8 cellular contexts compared by ENCODE assay signal in genomic region chr6:35327349-35328027, GRCh38. TPM values are rescaled to one million over a fixed set of nuclear protein-coding genes. Genes with fewer than 3 reads are reported as not detected.
DNase-seq lines count a peak whose midpoint lies in the region; ATAC-seq and TF ChIP-seq lines count a peak whose summit lies in the region.

No MANE protein-coding gene starts in this region.

- no peaks in the 10 kb centered on the region for H3K27me3 ChIP-seq in Caco-2 (replicated peaks; ENCODE audit: control insufficient read depth, insufficient read depth, low read length)

- DNase-seq in Caco-2 (peak; percentile 74 to 78), HCEC 1CT (peak; percentile 45), NCI-H510A treated with DMSO at 0.1 percent for 48 hours (lab: John Stamatoyannopoulos, UW) (peak; percentile 58), myocyte (ENCODE audit: low read depth) (peak; percentile 58)
- peak; percentile 87 for DNase-seq in activated CD4-positive, alpha-beta memory T cell treated with anti-CD3 and anti-CD28 coated beads for 36 hours
- DNase-seq in effector CD8-positive, alpha-beta T cell (lab: John Stamatoyannopoulos, UW): peak; percentile 50

- H3K4me3 Mint-ChIP-seq in Caco-2 (ENCODE audit: unreplicated experiment): no peak overlapping the region
- H3K4me3 Mint-ChIP-seq in activated CD4-positive, alpha-beta memory T cell treated with anti-CD3 and anti-CD28 coated beads for 36 hours: no peak overlapping the region
- H3K4me3 Mint-ChIP-seq in stimulated activated memory B cell treated with anti-CD40 and anti-IgM and Interleukin-4, amounts not matched to agents 10 μg/mL and 1 μg/mL and 100 μg/mL, for 72 hours: peak overlapping the region; percentile 27

- no peak overlapping the region for H3K27ac Mint-ChIP-seq in Caco-2 (ENCODE audit: unreplicated experiment)
- peak overlapping the region; percentile 67 for H3K27ac Mint-ChIP-seq in activated CD4-positive, alpha-beta memory T cell treated with anti-CD3 and anti-CD28 coated beads for 36 hours
- H3K27ac Mint-ChIP-seq in stimulated activated memory B cell treated with anti-CD40 and anti-IgM and Interleukin-4, amounts not matched to agents 10 μg/mL and 1 μg/mL and 100 μg/mL, for 72 hours: peak overlapping the region; percentile 63

- H3K36me3 Mint-ChIP-seq in Caco-2 (ENCODE audit: insufficient read depth, unreplicated experiment): no peaks in the 10 kb centered on the region
- peaks cover 11% of the 10 kb centered on the region for H3K36me3 Mint-ChIP-seq in activated CD4-positive, alpha-beta memory T cell treated with anti-CD3 and anti-CD28 coated beads for 36 hours
- H3K36me3 Mint-ChIP-seq in stimulated activated memory B cell treated with anti-CD40 and anti-IgM and Interleukin-4, amounts not matched to agents 10 μg/mL and 1 μg/mL and 100 μg/mL, for 72 hours: peaks cover 15% of the 10 kb centered on the region

- POLR2A ChIA-PET in Caco-2 (lab: Charles Lee): interaction anchor here (0.5 to 1.3 kb wide), 2 partner anchors 9 to 15 kb away, joined by 3 read pairs; partner anchors contain the start of gene PPARD
- POLR2A ChIA-PET in activated CD4-positive, alpha-beta memory T cell treated with anti-CD3 and anti-CD28 coated beads for 36 hours (lab: Charles Lee): interaction anchor here (1.2 to 1.5 kb wide), 5 partner anchors 25 to 140 kb away, joined by 4 to 6 read pairs (median 4); partner anchors contain the start of gene DEF6

- no peaks in the 10 kb centered on the region for H3K27me3 Mint-ChIP-seq in Caco-2 (ENCODE audit: insufficient read depth, unreplicated experiment)
- no peaks in the 10 kb centered on the region for H3K27me3 Mint-ChIP-seq in activated CD4-positive, alpha-beta memory T cell treated with anti-CD3 and anti-CD28 coated beads for 36 hours
- no peaks in the 10 kb centered on the region for H3K27me3 Mint-ChIP-seq in stimulated activated memory B cell treated with anti-CD40 and anti-IgM and Interleukin-4, amounts not matched to agents 10 μg/mL and 1 μg/mL and 100 μg/mL, for 72 hours

- peaks cover 13% of the 10 kb centered on the region; the same call in 1 of the 2 replicates for H3K4me1 ChIP-seq in Caco-2

- intact Hi-C loops in Caco-2 (cut with micrococcal nuclease; ENCODE audit: unreplicated experiment): loop anchor here (1.0 kb wide), 2 partner anchors 9 to 30 kb away; partner anchors contain the start of gene DEF6
- intact Hi-C loops in activated CD4-positive, alpha-beta memory T cell treated with anti-CD3 and anti-CD28 coated beads for 36 hours (cut with micrococcal nuclease): loop anchor here (1.0 kb wide), 2 partner anchors 16 to 30 kb away; partner anchors contain the start of gene DEF6

- no peaks in the 10 kb centered on the region for H3K36me3 ChIP-seq in Caco-2 (ENCODE audit: control insufficient read depth, insufficient read depth, low read length)

- BruUV-seq in Caco-2 (replicated peaks; lab: Mats Ljungman, UMichigan): no TSS peak

- H3K9me3 ChIP-seq in Caco-2: no peaks in the 10 kb centered on the region; the same call in 1 of the 2 replicates

- peaks cover under 1% of the 10 kb centered on the region for H3K4me1 Mint-ChIP-seq in Caco-2 (ENCODE audit: low read depth, unreplicated experiment)
- H3K4me1 Mint-ChIP-seq in activated CD4-positive, alpha-beta memory T cell treated with anti-CD3 and anti-CD28 coated beads for 36 hours (ENCODE audit: low read depth): peaks cover 18% of the 10 kb centered on the region
- H3K4me1 Mint-ChIP-seq in stimulated activated memory B cell treated with anti-CD40 and anti-IgM and Interleukin-4, amounts not matched to agents 10 μg/mL and 1 μg/mL and 100 μg/mL, for 72 hours: peaks cover 17% of the 10 kb centered on the region

- ATAC-seq in stimulated activated memory B cell treated with anti-CD40 and anti-IgM and Interleukin-4, amounts not matched to agents 10 μg/mL and 1 μg/mL and 100 μg/mL, for 72 hours: peak; percentile 89
- ATAC-seq in GM21619 (IDR thresholded peaks at IDR 0.05; ENCODE audit: unreplicated experiment): no peak

- no peak overlapping the region for H3K4me3 ChIP-seq in Caco-2 (ENCODE audit: low read depth, low read length)

- CTCF ChIA-PET in Caco-2 (lab: Charles Lee): interaction anchor here (0.6 to 1.5 kb wide), 9 partner anchors 9 to 125 kb away, joined by 3 to 10 read pairs (median 5); partner anchors contain the start of genes DEF6 and FANCE
- CTCF ChIA-PET in activated CD4-positive, alpha-beta memory T cell treated with anti-CD3 and anti-CD28 coated beads for 36 hours (lab: Charles Lee): interaction anchor here (1.1 to 9.0 kb wide), 16 partner anchors 9 to 141 kb away, joined by 3 to 232 read pairs (median 6); partner anchors contain the start of genes DEF6, FANCE and RPL10A

- peaks cover 9% of the 10 kb centered on the region for H3K9me3 Mint-ChIP-seq in Caco-2 (ENCODE audit: unreplicated experiment)
- no peaks in the 10 kb centered on the region for H3K9me3 Mint-ChIP-seq in activated CD4-positive, alpha-beta memory T cell treated with anti-CD3 and anti-CD28 coated beads for 36 hours
- H3K9me3 Mint-ChIP-seq in stimulated activated memory B cell treated with anti-CD40 and anti-IgM and Interleukin-4, amounts not matched to agents 10 μg/mL and 1 μg/mL and 100 μg/mL, for 72 hours: peaks cover 3% of the 10 kb centered on the region

- TF ChIP-seq CTCF in Caco-2 (IDR thresholded peaks at IDR 0.05; ENCODE audit: insufficient read depth in 1 of 2, low read depth in 1 of 2, low read length in 1 of 2, severe bottlenecking in 1 of 2, unreplicated experiment in 1 of 2): peak; percentile 65 to 81

RNA-seq across cellular contexts. Expression of gene PPARD, which starts 14.9 kb away (rescaled TPM):
- total RNA-seq in Caco-2 (2022): 11.3 and 12.0 TPM in 2 replicates
- total RNA-seq in activated CD4-positive, alpha-beta memory T cell treated with anti-CD3 and anti-CD28 coated beads for 36 hours: 10 to 100 TPM; 19.9 to 20.9 TPM
- 9.4 and 20.0 TPM in 2 replicates for total RNA-seq in myocyte
- 34.1 TPM for polyA plus RNA-seq in myocyte (2012)

RNA-seq across cellular contexts. Expression of gene DEF6, which starts 29.9 kb away (rescaled TPM):
- 5.6 and 5.7 TPM in 2 replicates for total RNA-seq in Caco-2 (2022)
- total RNA-seq in activated CD4-positive, alpha-beta memory T cell treated with anti-CD3 and anti-CD28 coated beads for 36 hours: 100 to 1,000 TPM; 103 TPM
- total RNA-seq in myocyte: 0.31 TPM in 1 of 2 replicates, not detected in the other
- 0.77 TPM for polyA plus RNA-seq in myocyte (2012)

Comparison
In these comparisons a context has a peak if more than half of its experiments do, and no peak if none do; other contexts are left out.
1. RNA of gene DEF6, which starts 29.9 kb away (total RNA-seq): 103 TPM in activated CD4-positive, alpha-beta memory T cell treated with anti-CD3 and anti-CD28 coated beads for 36 hours; 5.6 to 5.7 TPM in Caco-2 and 0.31 TPM in myocyte; every median in the first group is over 10 times any median in the second.
2. Peak in every context shown above with its lines, with median percentiles within 50 percentile points of each other: DNase-seq.